In the genomic region with DNA sequence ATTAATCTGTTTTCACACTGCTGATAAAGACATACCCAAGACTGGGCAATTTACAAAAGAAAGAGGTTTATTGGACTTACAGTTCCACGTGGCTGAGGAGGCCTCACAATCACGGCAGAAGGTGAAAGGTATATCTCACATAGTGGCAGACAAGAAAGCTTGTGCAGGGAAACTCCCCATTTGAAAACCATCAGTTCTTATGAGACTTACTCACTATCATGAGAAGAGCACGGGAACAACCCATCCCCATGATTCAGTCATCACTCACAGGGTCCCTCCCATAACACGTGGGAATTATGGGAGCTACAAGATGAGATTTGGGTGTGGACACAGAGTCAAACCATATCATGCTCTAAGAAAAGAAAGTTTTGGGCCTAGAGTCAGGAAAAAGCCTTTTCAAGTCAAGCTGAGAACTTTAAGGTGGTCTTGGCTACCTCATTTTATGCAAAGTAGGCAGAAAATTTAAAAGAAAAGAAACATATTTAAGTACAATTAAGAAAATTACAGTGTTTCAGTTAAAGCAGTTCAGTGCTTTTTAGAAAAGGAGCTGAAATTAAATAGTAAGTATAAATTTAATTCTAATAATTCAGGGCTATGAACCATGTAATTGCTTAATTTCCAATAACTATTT, we compare ENCODE assay signal across 11 cellular contexts. TPM values are rescaled to one million over a fixed set of nuclear protein-coding genes. Genes with fewer than 3 reads are reported as not detected.
A peak's percentile ranks its signal among the peaks of the same experiment; 100 is the strongest.
DNase-seq lines count a peak whose midpoint lies in the region; ATAC-seq and TF ChIP-seq lines count a peak whose summit lies in the region.
"Had no signal": no experiment of that assay in that cellular context is flagged by ENCODE, and none has a peak within 500 bp of the region (broad histone marks: within the 10 kb centered on the region; RNA-seq: fewer than 3 reads in every experiment).

No MANE protein-coding gene starts in this region.

- dilution Hi-C loops in mammary epithelial cell (cut with HindIII; ENCODE audit: low sequenced_read_pairs), result loop anchor here (5.0 kb wide), 1 partner anchor 116 kb away; no protein-coding TSS in a partner anchor

- H3K9me2 ChIP-seq in Karpas-422 (replicated peaks; ENCODE audit: insufficient read depth, low read length), result no peaks in the 10 kb centered on the region

- no peak for TF ChIP-seq CTCF in mammary epithelial cell (conservative IDR thresholded peaks at IDR 0.05 in 1 of 2, IDR thresholded peaks at IDR 0.05 in 1 of 2; ENCODE audit: extremely low read depth in 1 of 2, insufficient read depth in 1 of 2, low read depth in 1 of 2, low read length in 2 of 2)

- H3K36me3 ChIP-seq in Karpas-422 (ENCODE audit: insufficient read depth, low read length), result peaks cover 11% of the 10 kb centered on the region
- no peaks in the 10 kb centered on the region for H3K36me3 ChIP-seq in mammary epithelial cell (ENCODE audit: insufficient read depth, low read length)

- BruUV-seq in mammary epithelial cell (replicated peaks; lab: Mats Ljungman, UMichigan), result no TSS peak

- H3K9me3 ChIP-seq in Karpas-422 (ENCODE audit: low read length), result no peaks in the 10 kb centered on the region
- H3K9me3 ChIP-seq in mammary epithelial cell (replicated peaks; ENCODE audit: insufficient read depth, low read length), result no peaks in the 10 kb centered on the region

- 4% methylated on average over 4 of the region's 4 CpGs for WGBS in mammary epithelial cell (ENCODE audit: low coverage, missing lambda C conversion rate)

- in situ Hi-C loops in Caki2 (cut with HindIII; ENCODE audit: low pct_unique_long_range_greater_than_20kb, low sequenced_read_pairs), result loop anchor here (10.0 kb wide), 2 partner anchors 48 to 118 kb away; no protein-coding TSS in a partner anchor
- in situ Hi-C loops in mammary epithelial cell (cut with MboI; ENCODE audit: low sequenced_read_pairs in 2 of 2), result no loop called here

- H3K4me3 ChIP-seq in Karpas-422 (ENCODE audit: low read length) (peak overlapping the region; percentile 72), mammary epithelial cell (replicated peaks in 1 of 3; ENCODE audit: insufficient read depth in 1 of 3, low read depth in 2 of 3, low read length in 3 of 3) (peak overlapping the region; percentile 57 to 82 (median 68))

- peak overlapping the region; percentile 87 for H3K9ac ChIP-seq in Karpas-422 (ENCODE audit: low read length)
- H3K9ac ChIP-seq in mammary epithelial cell (ENCODE audit: insufficient read depth, low read length), result peak overlapping the region; percentile 94

- H2AFZ ChIP-seq in Karpas-422 (ENCODE audit: low read length) (no peak overlapping the region), mammary epithelial cell (ENCODE audit: low read depth, low read length) (no peak overlapping the region)

- DNase-seq in Caki2 (ENCODE audit: low read depth) (peak; percentile 95), Karpas-422 (peak; percentile 55), mammary epithelial cell (peak; percentile 99), non-pigmented ciliary epithelial cell (ENCODE audit: low read depth) (peak; percentile 71), 8988T (no peak)
- no peak for DNase-seq in activated naive CD4-positive, alpha-beta T cell (lab: John Stamatoyannopoulos, UW)
- DNase-seq: activated naive CD8-positive, alpha-beta T cell treated with anti-CD3 and anti-CD28 coated beads, Interleukin-2, amount 10 ng/mL, durations not matched to agents 7 days and 5 days; posterior cingulate gyrus had no signal

- H3K4me1 ChIP-seq in Karpas-422 (ENCODE audit: low read length) (peaks cover 32% of the 10 kb centered on the region), mammary epithelial cell (ENCODE audit: insufficient read depth, low read length) (peaks cover 13% of the 10 kb centered on the region)

- ATAC-seq in HG03520 (IDR thresholded peaks at IDR 0.05; ENCODE audit: unreplicated experiment) (no peak), HG02884 (IDR thresholded peaks at IDR 0.05; ENCODE audit: unreplicated experiment) (no peak)

- H3K79me2 ChIP-seq in Karpas-422 (ENCODE audit: low read length) (peaks cover 53% of the 10 kb centered on the region), mammary epithelial cell (ENCODE audit: insufficient read depth, low read length) (peaks cover 42% of the 10 kb centered on the region)

- H3K27ac ChIP-seq in Karpas-422 (ENCODE audit: low read length), result peak overlapping the region; percentile 90
- peak overlapping the region; percentile 98 for H3K27ac ChIP-seq in mammary epithelial cell (ENCODE audit: insufficient read depth, low read depth, low read length)

- CTCF ChIA-PET in mammary epithelial cell (lab: Charles Lee; ENCODE audit: low non-redundant PET), result no interaction called here

- no peaks in the 10 kb centered on the region for H3K27me3 ChIP-seq in Karpas-422 (ENCODE audit: low read length)
- no peaks in the 10 kb centered on the region for H3K27me3 ChIP-seq in mammary epithelial cell (ENCODE audit: insufficient read depth, low read length)

- peak overlapping the region; percentile 85 for H3K4me2 ChIP-seq in Karpas-422 (ENCODE audit: low read depth, low read length, poor library complexity, severe bottlenecking)
- H3K4me2 ChIP-seq in mammary epithelial cell (ENCODE audit: insufficient read depth, low read depth, low read length), result peak overlapping the region; percentile 83

- intact Hi-C loops in mammary epithelial cell (cut with micrococcal nuclease), result loop anchor here (10.0 kb wide), 3 partner anchors 252 to 448 kb away; a partner anchor contains a TSS

- H4K20me1 ChIP-seq in Karpas-422 (ENCODE audit: insufficient read depth, low read depth, low read length) (no peaks in the 10 kb centered on the region), mammary epithelial cell (ENCODE audit: insufficient read depth, low read length) (no peaks in the 10 kb centered on the region)

RNA-seq across cellular contexts. Expression of a gene that starts 24.9 kb away (rescaled TPM):
- 10.7 and 20.5 TPM in 2 replicates for total RNA-seq in Caki2 (2014; rRNA removed; shearing (Covaris generic); ENCODE audit: low replicate concordance)
- 6.8 and 7.1 TPM in 2 replicates for total RNA-seq in Karpas-422 (2014; rRNA removed; shearing (Covaris generic); ENCODE audit: low replicate concordance)
- under 1 TPM; 0.17 to 0.54 TPM for total RNA-seq in mammary epithelial cell
- polyA plus RNA-seq in mammary epithelial cell, result 0.34 TPM
- polyA minus RNA-seq in mammary epithelial cell, result not detected
- total RNA-seq: activated naive CD8-positive, alpha-beta T cell treated with anti-CD3 and anti-CD28 coated beads, Interleukin-2, amount 10 ng/mL, durations not matched to agents 7 days and 5 days; T-helper 1 cell treated with Interleukin-12 subunit alpha and Interleukin-12 subunit beta and Interleukin-4 antibody, amounts not matched to agents 30 ng/mL and 1 ng/mL, for 36 hours had no signal

Comparison
In these comparisons a context has a peak if more than half of its experiments do, and no peak if none do; other contexts are left out.
1. DNase-seq: peak in Caki2 (single experiment), Karpas-422 (single experiment), mammary epithelial cell (single experiment) and non-pigmented ciliary epithelial cell (single experiment); none in activated naive CD4-positive, alpha-beta T cell (0 of 4) and 8988T (single experiment).